Comparison of ENCODE assay signal across 9 cellular contexts in genomic region chr17:80790021-80790765, GRCh38.
DNase-seq lines count a peak whose midpoint lies in the region; ATAC-seq, FAIRE-seq and TF ChIP-seq lines count a peak whose summit lies in the region.
"Had no signal": no experiment of that assay in that cellular context is flagged by ENCODE, and none has a peak within 500 bp of the region (broad histone marks: within the 10 kb centered on the region; RNA-seq: fewer than 3 reads in every experiment).

No MANE protein-coding gene starts in this region.

- no peaks in the 10 kb centered on the region for H3K9me3 ChIP-seq in gastrocnemius medialis
- no peaks in the 10 kb centered on the region for H3K9me3 ChIP-seq in testis

- H3K27ac ChIP-seq in gastrocnemius medialis (peak overlapping the region; percentile 71 to 89 (median 87)), testis (no peak overlapping the region)

- H3K4me1 ChIP-seq in gastrocnemius medialis = peaks cover 66 to 78% of the 10 kb centered on the region in 2 donors
- no peaks in the 10 kb centered on the region for H3K4me1 ChIP-seq in testis

- TF ChIP-seq POLR2A in gastrocnemius medialis (IDR thresholded peaks at IDR 0.05) (no peak), testis (IDR thresholded peaks at IDR 0.05) (no peak)

- H3K4me3 ChIP-seq in gastrocnemius medialis (no peak overlapping the region), testis (no peak overlapping the region)

- no peaks in the 10 kb centered on the region for H3K36me3 ChIP-seq in gastrocnemius medialis
- H3K36me3 ChIP-seq in testis (ENCODE audit: low read depth, missing control alignments) = no peaks in the 10 kb centered on the region

- no peak for TF ChIP-seq CTCF in gastrocnemius medialis (IDR thresholded peaks at IDR 0.05 in 4 of 5, conservative IDR thresholded peaks at IDR 0.05 in 1 of 5)
- no peak for TF ChIP-seq CTCF in testis (IDR thresholded peaks at IDR 0.05)

- in situ Hi-C loops in gastrocnemius medialis (cut with MboI; ENCODE audit: low sequenced_read_pairs in 4 of 4) = no loop called here

- intact Hi-C loops in gastrocnemius medialis (cut with DNase I; ENCODE audit: low total_unique reads) (loop anchor here (10.0 kb wide), 1 partner anchor 245 kb away; the partner anchor contains the start of gene RPTOR), testis (cut with DNase I; ENCODE audit: low total_unique reads) (no loop called here)

- 75 to 77% methylated on average over 12 to 13 of the region's 13 CpGs for WGBS in testis, 2 donors

- DNase-seq in GM18507 (ENCODE audit: extremely low spot score, insufficient read length, low read depth) = peak; percentile 46
- DNase-seq in amniotic epithelial cell (ENCODE audit: low read depth) = peak; percentile 26
- no peak for DNase-seq in gastrocnemius medialis
- no peak for DNase-seq in NCI-H1436 (lab: John Stamatoyannopoulos, UW)
- DNase-seq in SKM-1 treated with dmso at 0.1 percent for 144 hours (lab: John Stamatoyannopoulos, UW; ENCODE audit: unreplicated experiment) = no peak
- no peak for DNase-seq in C1 segment of cervical spinal cord (lab: John Stamatoyannopoulos, UW)
- no peak for DNase-seq in testis
- DNase-seq: NCI-H2029 had no signal

- peak; percentile 89 for FAIRE-seq in GM18507 (lab: Jason Lieb, UNC)

- no peaks in the 10 kb centered on the region for H3K27me3 ChIP-seq in gastrocnemius medialis
- H3K27me3 ChIP-seq in testis = no peaks in the 10 kb centered on the region

- peak; percentile 53 for ATAC-seq in HG03108 (IDR thresholded peaks at IDR 0.05; ENCODE audit: unreplicated experiment)
- no peak for ATAC-seq in gastrocnemius medialis

Comparison
In these comparisons a context has a peak if more than half of its experiments do, and no peak if none do; other contexts are left out.
1. DNase-seq: peak in GM18507 (single experiment) and amniotic epithelial cell (single experiment); none in gastrocnemius medialis (0 of 2), NCI-H1436 (single experiment), SKM-1 treated with dmso at 0.1 percent for 144 hours (single experiment), C1 segment of cervical spinal cord (0 of 14) and testis (single experiment).
2. H3K27ac ChIP-seq: peak in gastrocnemius medialis (4 of 4); none in testis (0 of 2).